20 cellular contexts compared by ENCODE assay signal in the genomic region with DNA sequence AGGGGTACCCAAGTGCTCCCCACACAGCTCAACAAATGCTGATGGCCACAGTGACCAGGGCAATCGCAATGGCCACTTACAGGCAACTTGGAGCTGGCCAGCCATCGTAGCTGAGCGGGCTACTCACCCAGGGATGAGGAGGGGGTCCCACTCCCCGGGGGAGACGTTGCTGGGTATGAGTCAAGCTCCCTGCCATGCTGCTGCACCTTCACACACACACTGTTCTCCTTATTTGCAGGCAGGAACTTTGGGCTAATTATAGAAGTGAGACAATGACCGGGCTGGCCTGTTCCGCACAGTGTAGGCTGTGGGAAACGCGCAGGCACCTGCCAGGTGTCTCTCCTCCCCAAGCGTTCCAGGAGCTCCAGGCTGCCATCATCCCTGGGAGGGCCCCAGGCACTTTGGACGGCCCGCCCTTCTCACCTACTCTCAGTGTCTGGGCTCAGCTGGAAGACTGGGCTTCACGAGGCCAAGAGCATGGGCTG.
A peak's percentile ranks its signal among the peaks of the same experiment; 100 is the strongest.
DNase-seq lines count a peak whose midpoint lies in the region; ATAC-seq and TF ChIP-seq lines count a peak whose summit lies in the region.
"Had no signal": no experiment of that assay in that cellular context is flagged by ENCODE, and none has a peak within 500 bp of the region (broad histone marks: within the 10 kb centered on the region; RNA-seq: fewer than 3 reads in every experiment).

No MANE protein-coding gene starts in this region.

- peaks cover 12% of the 10 kb centered on the region for H3K27me3 ChIP-seq in upper lobe of right lung

- ATAC-seq in esophagus mucosa (peak; percentile 31), upper lobe of right lung (no peak), HG02642 (IDR thresholded peaks at IDR 0.05; ENCODE audit: poor library complexity, unreplicated experiment) (no peak)
- ATAC-seq: K562, natural killer cell, T-cell had no signal

- H3K4me3 ChIP-seq in upper lobe of right lung = no peak overlapping the region
- H3K4me3 ChIP-seq: K562, PC-9 had no signal

- intact Hi-C loops in upper lobe of right lung (cut with DNase I) = no loop called here

- DNase-seq in activated effector memory CD4-positive, alpha-beta T cell treated with anti-CD3 and anti-CD28 coated beads, Interleukin-2, amount 50 U/mL, for 16 hours = peak; percentile 34
- no peak for DNase-seq in activated effector memory CD4-positive, alpha-beta T cell treated with Interleukin-2 at 50 U/mL for 16 hours
- DNase-seq in mesenteric fat pad (ENCODE audit: low spot score) = peak; percentile 79
- DNase-seq in upper lobe of right lung = peak; percentile 54
- no peak for DNase-seq in GM20000 (ENCODE audit: low spot score)
- no peak for DNase-seq in LoVo (ENCODE audit: low spot score)
- DNase-seq: activated CD4-positive, alpha-beta memory T cell treated with anti-CD3 and anti-CD28 coated beads for 36 hours; activated CD8-positive, alpha-beta memory T cell treated with anti-CD3 and anti-CD28 coated beads, Interleukin-2, amount 50 U/mL, for 48 hours; DMS79; left cardiac atrium; MM.1S; natural killer cell; NCI-H1417 treated with DMSO at 0.1 percent for 48 hours; T-cell had no signal

- H3K36me3 ChIP-seq in upper lobe of right lung = no peaks in the 10 kb centered on the region

- no peaks in the 10 kb centered on the region for H3K4me1 ChIP-seq in upper lobe of right lung
- H3K4me1 ChIP-seq: parathyroid adenoma had no signal

- TF ChIP-seq CTCF in upper lobe of right lung (IDR thresholded peaks at IDR 0.05) = no peak
- TF ChIP-seq CTCF in GM20000 (IDR thresholded peaks at IDR 0.05; ENCODE audit: extremely low read depth, missing control alignments) = no peak

- H3K27ac ChIP-seq in upper lobe of right lung = no peak overlapping the region
- H3K27ac ChIP-seq: epithelial cell of prostate, parathyroid adenoma, PC-9 had no signal

- H3K9me3 ChIP-seq in upper lobe of right lung = peaks cover 7% of the 10 kb centered on the region

Comparison
In these comparisons a context has a peak if more than half of its experiments do, and no peak if none do; other contexts are left out.
1. DNase-seq: peak in activated effector memory CD4-positive, alpha-beta T cell treated with anti-CD3 and anti-CD28 coated beads, Interleukin-2, amount 50 U/mL, for 16 hours (single experiment), mesenteric fat pad (single experiment) and upper lobe of right lung (single experiment); none in activated effector memory CD4-positive, alpha-beta T cell treated with Interleukin-2 at 50 U/mL for 16 hours (single experiment), GM20000 (single experiment) and LoVo (single experiment).